ENCODE assay signal across 9 cellular contexts in genomic region chr5:143019614-143020515, GRCh38.
DNase-seq lines count a peak whose midpoint lies in the region; ATAC-seq, FAIRE-seq and TF ChIP-seq lines count a peak whose summit lies in the region.
"Had no signal": no experiment of that assay in that cellular context is flagged by ENCODE, and none has a peak within 500 bp of the region (broad histone marks: within the 10 kb centered on the region; RNA-seq: fewer than 3 reads in every experiment).

No MANE protein-coding gene starts in this region.

- H3K27ac Mint-ChIP-seq in central memory CD8-positive, alpha-beta T cell (ENCODE audit: low read depth): peak overlapping the region; percentile 12

- no peak for FAIRE-seq in urothelium cell line (lab: Jason Lieb, UNC)

- 80% methylated on average over 7 of the region's 7 CpGs for WGBS in esophagus muscularis mucosa

- no peaks in the 10 kb centered on the region for H3K27me3 Mint-ChIP-seq in central memory CD8-positive, alpha-beta T cell

- H3K27me3 ChIP-seq in esophagus muscularis mucosa: no peaks in the 10 kb centered on the region

- no peak overlapping the region for H3K27ac ChIP-seq in esophagus muscularis mucosa (replicated peaks in 1 of 4)

- H3K4me3 ChIP-seq in GM12864 (ENCODE audit: low read depth, low read length): no peak overlapping the region; the same call in 1 of the 2 replicates
- no peak overlapping the region for H3K4me3 ChIP-seq in esophagus muscularis mucosa

- H3K9me3 ChIP-seq in esophagus muscularis mucosa: peaks cover 0 to 5% (median 0%) of the 10 kb centered on the region in 4 donors

- H3K9me3 Mint-ChIP-seq in central memory CD8-positive, alpha-beta T cell: no peaks in the 10 kb centered on the region

- peaks cover 20 to 27% (median 25%) of the 10 kb centered on the region in 4 donors for H3K4me1 ChIP-seq in esophagus muscularis mucosa

- no peak for TF ChIP-seq POLR2A in esophagus muscularis mucosa (IDR thresholded peaks at IDR 0.05; ENCODE audit: low read depth)

- ATAC-seq in GM19372 (IDR thresholded peaks at IDR 0.05; ENCODE audit: low read depth, unreplicated experiment) (peak; percentile 85), HG03103 (IDR thresholded peaks at IDR 0.05; ENCODE audit: low read depth, unreplicated experiment) (peak; percentile 78)
- ATAC-seq in central memory CD8-positive, alpha-beta T cell (replicated peaks; ENCODE audit: extremely low read depth, poor library complexity, severe bottlenecking): no peak

- peaks cover 15% of the 10 kb centered on the region for H3K36me3 Mint-ChIP-seq in central memory CD8-positive, alpha-beta T cell (ENCODE audit: insufficient read depth)

- intact Hi-C loops in esophagus muscularis mucosa (cut with DNase I): no loop called here

- H3K36me3 ChIP-seq in esophagus muscularis mucosa: peaks cover 0 to 10% (median 0%) of the 10 kb centered on the region in 4 donors

- no peak for TF ChIP-seq CTCF in GM12864 (IDR thresholded peaks at IDR 0.05; ENCODE audit: low read depth, low read length, missing control alignments)
- TF ChIP-seq CTCF in esophagus muscularis mucosa (IDR thresholded peaks at IDR 0.05): no peak

- peaks cover 37% of the 10 kb centered on the region for H3K4me1 Mint-ChIP-seq in central memory CD8-positive, alpha-beta T cell

- no peak overlapping the region for H3K4me3 Mint-ChIP-seq in central memory CD8-positive, alpha-beta T cell

- TF ChIP-seq EP300 in esophagus muscularis mucosa (IDR thresholded peaks at IDR 0.05): no peak

- DNase-seq in GM12864 (ENCODE audit: low read depth) (peak; percentile 96), esophagus muscularis mucosa (ENCODE audit: extremely low spot score) (no peak), SIG-M5 treated with dmso at 0.1 percent for 504 hours (lab: John Stamatoyannopoulos, UW; ENCODE audit: unreplicated experiment) (no peak), urothelium cell line (ENCODE audit: low spot score) (no peak), NOMO-1 treated with dmso at 0.1 percent for 144 hours (lab: John Stamatoyannopoulos, UW; ENCODE audit: unreplicated experiment) (no peak)
- no peak for DNase-seq in central memory CD8-positive, alpha-beta T cell (ENCODE audit: low spot score in 2 of 2)
- DNase-seq: activated CD4-positive, alpha-beta T cell treated with anti-CD3 and anti-CD28 coated beads, Interleukin-2, amount 50 U/mL, for 1 hour had no signal
